In genomic region chr3:143573904-143574303, GRCh38 we compare ENCODE assay signal across 16 cellular contexts.
DNase-seq lines count a peak whose midpoint lies in the region; ATAC-seq and TF ChIP-seq lines count a peak whose summit lies in the region.
"Had no signal": no experiment of that assay in that cellular context is flagged by ENCODE, and none has a peak within 500 bp of the region (broad histone marks: within the 10 kb centered on the region; RNA-seq: fewer than 3 reads in every experiment).

No MANE protein-coding gene starts in this region.

- H4K20me1 ChIP-seq in GM23338 (replicated peaks; ENCODE audit: insufficient read depth) = no peaks in the 10 kb centered on the region

- peak overlapping the region; percentile 56 for H2AFZ ChIP-seq in GM23338

- H3F3A ChIP-seq in GM23338 (replicated peaks; ENCODE audit: low read depth) = no peaks in the 10 kb centered on the region

- H3K36me3 Mint-ChIP-seq in GM23338 (ENCODE audit: low read depth) = no peaks in the 10 kb centered on the region
- no peaks in the 10 kb centered on the region for H3K36me3 Mint-ChIP-seq in nephron progenitor cell (ENCODE audit: low read depth)

- no peaks in the 10 kb centered on the region for H3K27me3 Mint-ChIP-seq in GM23338 (ENCODE audit: insufficient read depth, low read depth, poor library complexity)
- no peaks in the 10 kb centered on the region for H3K27me3 Mint-ChIP-seq in nephron progenitor cell (ENCODE audit: low read depth, poor library complexity)
- H3K27me3 Mint-ChIP-seq: CD4-positive, alpha-beta memory T cell had no signal

- H3K9me3 Mint-ChIP-seq in GM23338 = no peaks in the 10 kb centered on the region
- no peaks in the 10 kb centered on the region for H3K9me3 Mint-ChIP-seq in nephron progenitor cell
- H3K9me3 Mint-ChIP-seq: H9 had no signal

- ATAC-seq in GM23338 = no peak
- ATAC-seq: HepG2 had no signal

- H3K4me1 Mint-ChIP-seq in GM23338 (no peaks in the 10 kb centered on the region), nephron progenitor cell (peaks cover 15% of the 10 kb centered on the region)
- H3K4me1 Mint-ChIP-seq: CD4-positive, alpha-beta memory T cell had no signal

- H3K27ac Mint-ChIP-seq in GM23338 (no peak overlapping the region), nephron progenitor cell (peak overlapping the region; percentile 13)
- H3K27ac Mint-ChIP-seq: H9 had no signal

- H3K79me2 ChIP-seq in GM23338 (replicated peaks; ENCODE audit: insufficient read depth) = no peaks in the 10 kb centered on the region

- peaks cover 10% of the 10 kb centered on the region; the same call in 1 of the 2 replicates for H3K9me2 ChIP-seq in GM23338 (ENCODE audit: insufficient read depth)

- TF ChIP-seq CTCF in GM23338 (conservative IDR thresholded peaks at IDR 0.05; ENCODE audit: low read depth in 2 of 2) = no peak
- no peak for TF ChIP-seq CTCF in nephron progenitor cell (IDR thresholded peaks at IDR 0.05)

- H3K4me2 ChIP-seq in GM23338 = no peak overlapping the region

- no peak overlapping the region for H3K4me3 Mint-ChIP-seq in GM23338
- H3K4me3 Mint-ChIP-seq in nephron progenitor cell = no peak overlapping the region
- H3K4me3 Mint-ChIP-seq: CD14-positive monocyte; CD4-positive, alpha-beta memory T cell; H9 had no signal

- DNase-seq in GM23338 (ENCODE audit: low spot score) (no peak), dermis blood vessel endothelial cell (peak; percentile 40), nephron progenitor cell (no peak), occipital lobe (lab: John Stamatoyannopoulos, UW) (no peak), T1000 (lab: John Stamatoyannopoulos, UW) (no peak), HuH-7 (ENCODE audit: low spot score) (no peak)
- DNase-seq: ACHN; BE2C; CD4-positive, alpha-beta memory T cell; DMS153; DMS79; GDM1; GOT3; H9 had no signal

- H3K27me3 ChIP-seq in GM23338 (ENCODE audit: insufficient read depth) = no peaks in the 10 kb centered on the region
- H3K27me3 ChIP-seq: BE2C had no signal

- no peaks in the 10 kb centered on the region for H3K36me3 ChIP-seq in GM23338 (ENCODE audit: insufficient read depth)
- H3K36me3 ChIP-seq: BE2C had no signal

- no peaks in the 10 kb centered on the region for H3K4me1 ChIP-seq in GM23338 (ENCODE audit: insufficient read depth)
- H3K4me1 ChIP-seq: BE2C had no signal

- H3K4me3 ChIP-seq in GM23338 = no peak overlapping the region

- no peak overlapping the region for H3K27ac ChIP-seq in GM23338 (ENCODE audit: low read depth)

TF ChIP-seq in GM23338, 12 proteins besides CTCF, POLR2A, EP300 and RAD21 (continues in another document):
- TF ChIP-seq NANOG (IDR thresholded peaks at IDR 0.05; ENCODE audit: borderline replicate concordance) = no peak
- no peak for TF ChIP-seq ETS1 (IDR thresholded peaks at IDR 0.05)
- no peak for TF ChIP-seq ZNF462 (CRISPR knock-in tag; IDR thresholded peaks at IDR 0.05)
- no peak for TF ChIP-seq ZNF114 (CRISPR knock-in tag; IDR thresholded peaks at IDR 0.05)
- TF ChIP-seq, protein P1, sequence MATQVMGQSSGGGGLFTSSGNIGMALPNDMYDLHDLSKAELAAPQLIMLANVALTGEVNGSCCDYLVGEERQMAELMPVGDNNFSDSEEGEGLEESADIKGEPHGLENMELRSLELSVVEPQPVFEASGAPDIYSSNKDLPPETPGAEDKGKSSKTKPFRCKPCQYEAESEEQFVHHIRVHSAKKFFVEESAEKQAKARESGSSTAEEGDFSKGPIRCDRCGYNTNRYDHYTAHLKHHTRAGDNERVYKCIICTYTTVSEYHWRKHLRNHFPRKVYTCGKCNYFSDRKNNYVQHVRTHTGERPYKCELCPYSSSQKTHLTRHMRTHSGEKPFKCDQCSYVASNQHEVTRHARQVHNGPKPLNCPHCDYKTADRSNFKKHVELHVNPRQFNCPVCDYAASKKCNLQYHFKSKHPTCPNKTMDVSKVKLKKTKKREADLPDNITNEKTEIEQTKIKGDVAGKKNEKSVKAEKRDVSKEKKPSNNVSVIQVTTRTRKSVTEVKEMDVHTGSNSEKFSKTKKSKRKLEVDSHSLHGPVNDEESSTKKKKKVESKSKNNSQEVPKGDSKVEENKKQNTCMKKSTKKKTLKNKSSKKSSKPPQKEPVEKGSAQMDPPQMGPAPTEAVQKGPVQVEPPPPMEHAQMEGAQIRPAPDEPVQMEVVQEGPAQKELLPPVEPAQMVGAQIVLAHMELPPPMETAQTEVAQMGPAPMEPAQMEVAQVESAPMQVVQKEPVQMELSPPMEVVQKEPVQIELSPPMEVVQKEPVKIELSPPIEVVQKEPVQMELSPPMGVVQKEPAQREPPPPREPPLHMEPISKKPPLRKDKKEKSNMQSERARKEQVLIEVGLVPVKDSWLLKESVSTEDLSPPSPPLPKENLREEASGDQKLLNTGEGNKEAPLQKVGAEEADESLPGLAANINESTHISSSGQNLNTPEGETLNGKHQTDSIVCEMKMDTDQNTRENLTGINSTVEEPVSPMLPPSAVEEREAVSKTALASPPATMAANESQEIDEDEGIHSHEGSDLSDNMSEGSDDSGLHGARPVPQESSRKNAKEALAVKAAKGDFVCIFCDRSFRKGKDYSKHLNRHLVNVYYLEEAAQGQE (IDR thresholded peaks at IDR 0.05; ENCODE audit: unreplicated experiment) = no peak
- no peak for TF ChIP-seq EZH2phosphoT487 (IDR thresholded peaks at IDR 0.05; ENCODE audit: unreplicated experiment)
- no peak for TF ChIP-seq CREB1 (CRISPR knock-in tag; IDR thresholded peaks at IDR 0.05; ENCODE audit: low read depth)
- TF ChIP-seq POLR2AphosphoS5 (IDR thresholded peaks at IDR 0.05; ENCODE audit: low read depth) = no peak
- TF ChIP-seq ZNF331 (CRISPR knock-in tag; IDR thresholded peaks at IDR 0.05; ENCODE audit: low read depth) = no peak
- no peak for TF ChIP-seq JUNB (IDR thresholded peaks at IDR 0.05; ENCODE audit: unreplicated experiment)
- no peak for TF ChIP-seq EZH2 (IDR thresholded peaks at IDR 0.05; ENCODE audit: low read depth, unreplicated experiment)
